In genomic region chr20:62043131-62043914, GRCh38 we compare ENCODE assay signal across 1 cellular context.
TF ChIP-seq lines count a peak whose summit lies in the region.

No MANE protein-coding gene starts in this region.

TF ChIP-seq in HepG2, 621 proteins besides CTCF, POLR2A, EP300 and RAD21 (continued from another document and continues in another):
- TF ChIP-seq THAP9 (CRISPR knock-in tag; IDR thresholded peaks at IDR 0.05; ENCODE audit: borderline replicate concordance) (peak; percentile 16; the same call in 1 of the 2 replicates), NFIC (IDR thresholded peaks at IDR 0.05; ENCODE audit: low read length) (no peak), ZFYVE20 (CRISPR knock-in tag; IDR thresholded peaks at IDR 0.05; ENCODE audit: borderline replicate concordance, low read depth) (no peak), ATF3 (CRISPR knock-in tag; IDR thresholded peaks at IDR 0.05) (peak; percentile 98), ZMAT3 (CRISPR knock-in tag; conservative IDR thresholded peaks at IDR 0.05) (0 out of 2 replicates have a peak, but pooled peaks have one; percentile 20), TBL1XR1 (IDR thresholded peaks at IDR 0.05; ENCODE audit: borderline replicate concordance, low read length, partially characterized antibody) (peak; percentile 46), ATAD3A (CRISPR knock-in tag; IDR thresholded peaks at IDR 0.05) (no peak), ZNF660 (CRISPR knock-in tag; IDR thresholded peaks at IDR 0.05; ENCODE audit: borderline replicate concordance, low read depth) (no peak), FLYWCH1 (CRISPR knock-in tag; IDR thresholded peaks at IDR 0.05) (no peak), ZBTB8A (CRISPR knock-in tag; IDR thresholded peaks at IDR 0.05; ENCODE audit: borderline replicate concordance, low read depth) (no peak), ZNF274 (CRISPR knock-in tag; IDR thresholded peaks at IDR 0.05) (no peak), FOXJ3 (CRISPR knock-in tag; IDR thresholded peaks at IDR 0.05; ENCODE audit: borderline replicate concordance) (peak; percentile 52; the same call in 1 of the 2 replicates), ZNF18 (CRISPR knock-in tag; IDR thresholded peaks at IDR 0.05; ENCODE audit: insufficient replicate concordance) (no peak), ZNF282 (IDR thresholded peaks at IDR 0.05; ENCODE audit: partially characterized antibody) (no peak), EED (CRISPR knock-in tag; IDR thresholded peaks at IDR 0.05) (no peak), SOX5 (CRISPR knock-in tag; IDR thresholded peaks at IDR 0.05; ENCODE audit: borderline replicate concordance) (peak; percentile 64; the same call in 1 of the 2 replicates), ATM (IDR thresholded peaks at IDR 0.05; ENCODE audit: borderline replicate concordance) (no peak), ZZZ3 (CRISPR knock-in tag; IDR thresholded peaks at IDR 0.05; ENCODE audit: borderline replicate concordance) (no peak), ZNF615 (CRISPR knock-in tag; IDR thresholded peaks at IDR 0.05; ENCODE audit: borderline replicate concordance) (no peak), TP53 (CRISPR knock-in tag; conservative IDR thresholded peaks at IDR 0.05) (0 out of 2 replicates have a peak, but pooled peaks have one; percentile 71), PTBP1 (IDR thresholded peaks at IDR 0.05; ENCODE audit: low read depth, low read length, poor library complexity, severe bottlenecking) (no peak), ZNF775 (CRISPR knock-in tag; IDR thresholded peaks at IDR 0.05; ENCODE audit: borderline replicate concordance) (no peak), ZNF652 (CRISPR knock-in tag; IDR thresholded peaks at IDR 0.05; ENCODE audit: borderline replicate concordance, low read depth) (no peak), ZNF253 (CRISPR knock-in tag; IDR thresholded peaks at IDR 0.05; ENCODE audit: borderline replicate concordance) (no peak), HIC2 (CRISPR knock-in tag; IDR thresholded peaks at IDR 0.05; ENCODE audit: low read depth) (no peak), HDAC2 (CRISPR knock-in tag; IDR thresholded peaks at IDR 0.05) (peak; percentile 85), PHF8 (CRISPR knock-in tag; IDR thresholded peaks at IDR 0.05) (peak; percentile 43; the same call in 1 of the 2 replicates), KDM3A (CRISPR knock-in tag; IDR thresholded peaks at IDR 0.05; ENCODE audit: low read depth) (no peak), ZNF317 (CRISPR knock-in tag; IDR thresholded peaks at IDR 0.05) (no peak), KDM5B (CRISPR knock-in tag; IDR thresholded peaks at IDR 0.05; ENCODE audit: borderline replicate concordance) (no peak), ZSCAN25 (CRISPR knock-in tag; IDR thresholded peaks at IDR 0.05) (no peak), SUZ12 (IDR thresholded peaks at IDR 0.05; ENCODE audit: low read depth, low read length) (no peak), TFDP1 (CRISPR knock-in tag; IDR thresholded peaks at IDR 0.05; ENCODE audit: borderline replicate concordance) (no peak; the same call in 1 of the 2 replicates), ZBTB42 (CRISPR knock-in tag; IDR thresholded peaks at IDR 0.05) (0 out of 2 replicates have a peak, but pooled peaks have one; percentile 47), ZIK1 (CRISPR knock-in tag; IDR thresholded peaks at IDR 0.05; ENCODE audit: borderline replicate concordance, low read depth) (no peak), E2F5 (CRISPR knock-in tag; conservative IDR thresholded peaks at IDR 0.05) (no peak), TCF7 (IDR thresholded peaks at IDR 0.05; ENCODE audit: low read depth) (no peak)
- TF ChIP-seq, protein P1, sequence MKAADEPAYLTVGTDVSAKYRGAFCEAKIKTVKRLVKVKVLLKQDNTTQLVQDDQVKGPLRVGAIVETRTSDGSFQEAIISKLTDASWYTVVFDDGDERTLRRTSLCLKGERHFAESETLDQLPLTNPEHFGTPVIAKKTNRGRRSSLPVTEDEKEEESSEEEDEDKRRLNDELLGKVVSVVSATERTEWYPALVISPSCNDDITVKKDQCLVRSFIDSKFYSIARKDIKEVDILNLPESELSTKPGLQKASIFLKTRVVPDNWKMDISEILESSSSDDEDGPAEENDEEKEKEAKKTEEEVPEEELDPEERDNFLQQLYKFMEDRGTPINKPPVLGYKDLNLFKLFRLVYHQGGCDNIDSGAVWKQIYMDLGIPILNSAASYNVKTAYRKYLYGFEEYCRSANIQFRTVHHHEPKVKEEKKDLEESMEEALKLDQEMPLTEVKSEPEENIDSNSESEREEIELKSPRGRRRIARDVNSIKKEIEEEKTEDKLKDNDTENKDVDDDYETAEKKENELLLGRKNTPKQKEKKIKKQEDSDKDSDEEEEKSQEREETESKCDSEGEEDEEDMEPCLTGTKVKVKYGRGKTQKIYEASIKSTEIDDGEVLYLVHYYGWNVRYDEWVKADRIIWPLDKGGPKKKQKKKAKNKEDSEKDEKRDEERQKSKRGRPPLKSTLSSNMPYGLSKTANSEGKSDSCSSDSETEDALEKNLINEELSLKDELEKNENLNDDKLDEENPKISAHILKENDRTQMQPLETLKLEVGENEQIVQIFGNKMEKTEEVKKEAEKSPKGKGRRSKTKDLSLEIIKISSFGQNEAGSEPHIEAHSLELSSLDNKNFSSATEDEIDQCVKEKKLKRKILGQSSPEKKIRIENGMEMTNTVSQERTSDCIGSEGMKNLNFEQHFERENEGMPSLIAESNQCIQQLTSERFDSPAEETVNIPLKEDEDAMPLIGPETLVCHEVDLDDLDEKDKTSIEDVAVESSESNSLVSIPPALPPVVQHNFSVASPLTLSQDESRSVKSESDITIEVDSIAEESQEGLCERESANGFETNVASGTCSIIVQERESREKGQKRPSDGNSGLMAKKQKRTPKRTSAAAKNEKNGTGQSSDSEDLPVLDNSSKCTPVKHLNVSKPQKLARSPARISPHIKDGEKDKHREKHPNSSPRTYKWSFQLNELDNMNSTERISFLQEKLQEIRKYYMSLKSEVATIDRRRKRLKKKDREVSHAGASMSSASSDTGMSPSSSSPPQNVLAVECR (CRISPR knock-in tag; IDR thresholded peaks at IDR 0.05; ENCODE audit: borderline replicate concordance), result peak; percentile 81; the same call in 1 of the 2 replicates
- TF ChIP-seq, protein P2, sequence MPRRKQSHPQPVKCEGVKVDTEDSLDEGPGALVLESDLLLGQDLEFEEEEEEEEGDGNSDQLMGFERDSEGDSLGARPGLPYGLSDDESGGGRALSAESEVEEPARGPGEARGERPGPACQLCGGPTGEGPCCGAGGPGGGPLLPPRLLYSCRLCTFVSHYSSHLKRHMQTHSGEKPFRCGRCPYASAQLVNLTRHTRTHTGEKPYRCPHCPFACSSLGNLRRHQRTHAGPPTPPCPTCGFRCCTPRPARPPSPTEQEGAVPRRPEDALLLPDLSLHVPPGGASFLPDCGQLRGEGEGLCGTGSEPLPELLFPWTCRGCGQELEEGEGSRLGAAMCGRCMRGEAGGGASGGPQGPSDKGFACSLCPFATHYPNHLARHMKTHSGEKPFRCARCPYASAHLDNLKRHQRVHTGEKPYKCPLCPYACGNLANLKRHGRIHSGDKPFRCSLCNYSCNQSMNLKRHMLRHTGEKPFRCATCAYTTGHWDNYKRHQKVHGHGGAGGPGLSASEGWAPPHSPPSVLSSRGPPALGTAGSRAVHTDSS (CRISPR knock-in tag; conservative IDR thresholded peaks at IDR 0.05), result no peak
- TF ChIP-seq, protein P3, sequence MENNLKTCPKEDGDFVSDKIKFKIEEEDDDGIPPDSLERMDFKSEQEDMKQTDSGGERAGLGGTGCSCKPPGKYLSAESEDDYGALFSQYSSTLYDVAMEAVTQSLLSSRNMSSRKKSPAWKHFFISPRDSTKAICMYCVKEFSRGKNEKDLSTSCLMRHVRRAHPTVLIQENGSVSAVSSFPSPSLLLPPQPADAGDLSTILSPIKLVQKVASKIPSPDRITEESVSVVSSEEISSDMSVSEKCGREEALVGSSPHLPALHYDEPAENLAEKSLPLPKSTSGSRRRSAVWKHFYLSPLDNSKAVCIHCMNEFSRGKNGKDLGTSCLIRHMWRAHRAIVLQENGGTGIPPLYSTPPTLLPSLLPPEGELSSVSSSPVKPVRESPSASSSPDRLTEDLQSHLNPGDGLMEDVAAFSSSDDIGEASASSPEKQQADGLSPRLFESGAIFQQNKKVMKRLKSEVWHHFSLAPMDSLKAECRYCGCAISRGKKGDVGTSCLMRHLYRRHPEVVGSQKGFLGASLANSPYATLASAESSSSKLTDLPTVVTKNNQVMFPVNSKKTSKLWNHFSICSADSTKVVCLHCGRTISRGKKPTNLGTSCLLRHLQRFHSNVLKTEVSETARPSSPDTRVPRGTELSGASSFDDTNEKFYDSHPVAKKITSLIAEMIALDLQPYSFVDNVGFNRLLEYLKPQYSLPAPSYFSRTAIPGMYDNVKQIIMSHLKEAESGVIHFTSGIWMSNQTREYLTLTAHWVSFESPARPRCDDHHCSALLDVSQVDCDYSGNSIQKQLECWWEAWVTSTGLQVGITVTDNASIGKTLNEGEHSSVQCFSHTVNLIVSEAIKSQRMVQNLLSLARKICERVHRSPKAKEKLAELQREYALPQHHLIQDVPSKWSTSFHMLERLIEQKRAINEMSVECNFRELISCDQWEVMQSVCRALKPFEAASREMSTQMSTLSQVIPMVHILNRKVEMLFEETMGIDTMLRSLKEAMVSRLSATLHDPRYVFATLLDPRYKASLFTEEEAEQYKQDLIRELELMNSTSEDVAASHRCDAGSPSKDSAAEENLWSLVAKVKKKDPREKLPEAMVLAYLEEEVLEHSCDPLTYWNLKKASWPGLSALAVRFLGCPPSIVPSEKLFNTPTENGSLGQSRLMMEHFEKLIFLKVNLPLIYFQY (CRISPR knock-in tag; IDR thresholded peaks at IDR 0.05; ENCODE audit: borderline replicate concordance), result no peak; the same call in 1 of the 2 replicates
